ENCODE assay signal across 18 cellular contexts in genomic region chr4:7183161-7183560, GRCh38. TPM values are rescaled to one million over a fixed set of nuclear protein-coding genes. Genes with fewer than 3 reads are reported as not detected.
DNase-seq lines count a peak whose midpoint lies in the region; ATAC-seq and TF ChIP-seq lines count a peak whose summit lies in the region.
"Had no signal": no experiment of that assay in that cellular context is flagged by ENCODE, and none has a peak within 500 bp of the region (broad histone marks: within the 10 kb centered on the region; RNA-seq: fewer than 3 reads in every experiment).

No MANE protein-coding gene starts in this region.

- H3K27ac Mint-ChIP-seq in activated CD4-positive, alpha-beta memory T cell treated with anti-CD3 and anti-CD28 coated beads, Interleukin-2, amount 10 ng/mL, durations not matched to agents 7 days and 5 days, result no peak overlapping the region
- no peak overlapping the region for H3K27ac Mint-ChIP-seq in naive thymus-derived CD8-positive, alpha-beta T cell
- no peak overlapping the region for H3K27ac Mint-ChIP-seq in WTC11

- POLR2A ChIA-PET in activated CD4-positive, alpha-beta memory T cell treated with anti-CD3 and anti-CD28 coated beads, Interleukin-2, amount 10 ng/mL, durations not matched to agents 7 days and 5 days (lab: Charles Lee), result no interaction called here
- POLR2A ChIA-PET in naive thymus-derived CD8-positive, alpha-beta T cell (lab: Charles Lee), result no interaction called here
- POLR2A ChIA-PET in WTC11 (lab: Charles Lee), result no interaction called here

- no peak overlapping the region for H3K4me3 Mint-ChIP-seq in activated CD4-positive, alpha-beta memory T cell treated with anti-CD3 and anti-CD28 coated beads, Interleukin-2, amount 10 ng/mL, durations not matched to agents 7 days and 5 days
- H3K4me3 Mint-ChIP-seq in naive thymus-derived CD8-positive, alpha-beta T cell, result no peak overlapping the region
- H3K4me3 Mint-ChIP-seq in WTC11, result no peak overlapping the region

- intact Hi-C loops in tibial artery (cut with DNase I; ENCODE audit: low total_unique reads), result no loop called here

- H3K4me1 ChIP-seq in tibial artery, result no peaks in the 10 kb centered on the region
- H3K4me1 ChIP-seq: breast epithelium, Caco-2, left ventricle myocardium inferior, suprapubic skin had no signal

- peaks cover 15% of the 10 kb centered on the region for H3K4me1 Mint-ChIP-seq in activated CD4-positive, alpha-beta memory T cell treated with anti-CD3 and anti-CD28 coated beads, Interleukin-2, amount 10 ng/mL, durations not matched to agents 7 days and 5 days
- peaks cover 0 to 4% (median under 1%) of the 10 kb centered on the region in 4 donors for H3K4me1 Mint-ChIP-seq in naive thymus-derived CD8-positive, alpha-beta T cell
- H3K4me1 Mint-ChIP-seq in WTC11, result no peaks in the 10 kb centered on the region

- ATAC-seq in GM18498 (IDR thresholded peaks at IDR 0.05; ENCODE audit: unreplicated experiment), result no peak
- no peak for ATAC-seq in naive thymus-derived CD8-positive, alpha-beta T cell
- no peak for ATAC-seq in WTC11

- CTCF ChIA-PET in activated CD4-positive, alpha-beta memory T cell treated with anti-CD3 and anti-CD28 coated beads, Interleukin-2, amount 10 ng/mL, durations not matched to agents 7 days and 5 days (lab: Charles Lee), result no interaction called here
- CTCF ChIA-PET in WTC11 (lab: Charles Lee), result no interaction called here

- peaks cover 0 to 25% of the 10 kb centered on the region in 2 donors for H3K27me3 ChIP-seq in tibial artery
- H3K27me3 ChIP-seq: MG63 had no signal

- H3K36me3 Mint-ChIP-seq in activated CD4-positive, alpha-beta memory T cell treated with anti-CD3 and anti-CD28 coated beads, Interleukin-2, amount 10 ng/mL, durations not matched to agents 7 days and 5 days (ENCODE audit: low read depth), result peaks cover 8% of the 10 kb centered on the region
- peaks cover 0 to 8% (median 5%) of the 10 kb centered on the region in 3 donors for H3K36me3 Mint-ChIP-seq in naive thymus-derived CD8-positive, alpha-beta T cell
- peaks cover 7% of the 10 kb centered on the region; the same call in 1 of the 2 replicates for H3K36me3 Mint-ChIP-seq in WTC11

- DNase-seq in stimulated activated CD4-positive, alpha-beta T cell treated with anti-CD3 and anti-CD28 coated beads, Interleukin-12 subunit alpha, Interleukin-12 subunit beta, amount 100 ng/mL, for 48 hours (ENCODE audit: low read depth in 2 of 3, low spot score in 1 of 3), result peak in 2 of 3 donors; percentile 15 to 42
- DNase-seq in stimulated activated CD4-positive, alpha-beta T cell treated with anti-CD3 and anti-CD28 coated beads, Interleukin-4, amount 100 ng/mL, for 4 hours, result no peak
- peak; percentile 50 for DNase-seq in activated CD4-positive, alpha-beta memory T cell treated with anti-CD3 and anti-CD28 coated beads, Interleukin-2, amount 10 ng/mL, durations not matched to agents 7 days and 5 days
- DNase-seq in islet precursor cell, result peak; percentile 30
- DNase-seq in tibial artery, result peak; percentile 4 to 34
- no peak for DNase-seq in naive thymus-derived CD8-positive, alpha-beta T cell
- no peak for DNase-seq in WTC11 (ENCODE audit: low spot score)
- DNase-seq: Caco-2, erythroblast, H7, left ventricle myocardium inferior, MG63, nucleus accumbens, RPMI8226 had no signal

- H3K9me3 ChIP-seq in tibial artery, result peaks cover 0 to 16% (median 3%) of the 10 kb centered on the region in 3 donors

- no peak overlapping the region for H3K4me3 ChIP-seq in tibial artery
- H3K4me3 ChIP-seq: breast epithelium, left ventricle myocardium inferior, MG63, suprapubic skin had no signal

- H3K27me3 Mint-ChIP-seq in activated CD4-positive, alpha-beta memory T cell treated with anti-CD3 and anti-CD28 coated beads, Interleukin-2, amount 10 ng/mL, durations not matched to agents 7 days and 5 days, result peaks cover 16% of the 10 kb centered on the region
- H3K27me3 Mint-ChIP-seq in naive thymus-derived CD8-positive, alpha-beta T cell, result peaks cover 13 to 39% (median 24%) of the 10 kb centered on the region in 5 donors
- peaks cover 9% of the 10 kb centered on the region for H3K27me3 Mint-ChIP-seq in WTC11 (ENCODE audit: low read depth)

- no peak overlapping the region for H3K27ac ChIP-seq in tibial artery
- H3K27ac ChIP-seq: breast epithelium, left ventricle myocardium inferior, suprapubic skin had no signal

- no peaks in the 10 kb centered on the region for H3K36me3 ChIP-seq in tibial artery
- H3K36me3 ChIP-seq: breast epithelium, left ventricle myocardium inferior, MG63, suprapubic skin had no signal

- TF ChIP-seq CTCF in tibial artery (IDR thresholded peaks at IDR 0.05) (no peak), WTC11 (IDR thresholded peaks at IDR 0.05) (no peak)

- H3K9me3 Mint-ChIP-seq in activated CD4-positive, alpha-beta memory T cell treated with anti-CD3 and anti-CD28 coated beads, Interleukin-2, amount 10 ng/mL, durations not matched to agents 7 days and 5 days, result peaks cover 7% of the 10 kb centered on the region
- peaks cover 0 to 17% (median 11%) of the 10 kb centered on the region in 9 donors for H3K9me3 Mint-ChIP-seq in naive thymus-derived CD8-positive, alpha-beta T cell
- peaks cover 21% of the 10 kb centered on the region for H3K9me3 Mint-ChIP-seq in WTC11

TF ChIP-seq in WTC11, 78 proteins besides CTCF, POLR2A, EP300 and RAD21 (continues in another document):
- TF ChIP-seq GRHL2 (CRISPR knock-in tag; IDR thresholded peaks at IDR 0.05; ENCODE audit: insufficient replicate concordance, severe bottlenecking) (no peak), PRDM15 (CRISPR knock-in tag; IDR thresholded peaks at IDR 0.05) (no peak)
- TF ChIP-seq, protein P1, sequence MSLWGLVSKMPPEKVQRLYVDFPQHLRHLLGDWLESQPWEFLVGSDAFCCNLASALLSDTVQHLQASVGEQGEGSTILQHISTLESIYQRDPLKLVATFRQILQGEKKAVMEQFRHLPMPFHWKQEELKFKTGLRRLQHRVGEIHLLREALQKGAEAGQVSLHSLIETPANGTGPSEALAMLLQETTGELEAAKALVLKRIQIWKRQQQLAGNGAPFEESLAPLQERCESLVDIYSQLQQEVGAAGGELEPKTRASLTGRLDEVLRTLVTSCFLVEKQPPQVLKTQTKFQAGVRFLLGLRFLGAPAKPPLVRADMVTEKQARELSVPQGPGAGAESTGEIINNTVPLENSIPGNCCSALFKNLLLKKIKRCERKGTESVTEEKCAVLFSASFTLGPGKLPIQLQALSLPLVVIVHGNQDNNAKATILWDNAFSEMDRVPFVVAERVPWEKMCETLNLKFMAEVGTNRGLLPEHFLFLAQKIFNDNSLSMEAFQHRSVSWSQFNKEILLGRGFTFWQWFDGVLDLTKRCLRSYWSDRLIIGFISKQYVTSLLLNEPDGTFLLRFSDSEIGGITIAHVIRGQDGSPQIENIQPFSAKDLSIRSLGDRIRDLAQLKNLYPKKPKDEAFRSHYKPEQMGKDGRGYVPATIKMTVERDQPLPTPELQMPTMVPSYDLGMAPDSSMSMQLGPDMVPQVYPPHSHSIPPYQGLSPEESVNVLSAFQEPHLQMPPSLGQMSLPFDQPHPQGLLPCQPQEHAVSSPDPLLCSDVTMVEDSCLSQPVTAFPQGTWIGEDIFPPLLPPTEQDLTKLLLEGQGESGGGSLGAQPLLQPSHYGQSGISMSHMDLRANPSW (CRISPR knock-in tag; conservative IDR thresholded peaks at IDR 0.05; ENCODE audit: low read depth), result no peak
- TF ChIP-seq, protein P2, sequence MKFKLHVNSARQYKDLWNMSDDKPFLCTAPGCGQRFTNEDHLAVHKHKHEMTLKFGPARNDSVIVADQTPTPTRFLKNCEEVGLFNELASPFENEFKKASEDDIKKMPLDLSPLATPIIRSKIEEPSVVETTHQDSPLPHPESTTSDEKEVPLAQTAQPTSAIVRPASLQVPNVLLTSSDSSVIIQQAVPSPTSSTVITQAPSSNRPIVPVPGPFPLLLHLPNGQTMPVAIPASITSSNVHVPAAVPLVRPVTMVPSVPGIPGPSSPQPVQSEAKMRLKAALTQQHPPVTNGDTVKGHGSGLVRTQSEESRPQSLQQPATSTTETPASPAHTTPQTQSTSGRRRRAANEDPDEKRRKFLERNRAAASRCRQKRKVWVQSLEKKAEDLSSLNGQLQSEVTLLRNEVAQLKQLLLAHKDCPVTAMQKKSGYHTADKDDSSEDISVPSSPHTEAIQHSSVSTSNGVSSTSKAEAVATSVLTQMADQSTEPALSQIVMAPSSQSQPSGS (CRISPR knock-in tag; IDR thresholded peaks at IDR 0.05; ENCODE audit: borderline replicate concordance, low read depth), result no peak

RNA-seq across cellular contexts. Expression of gene SORCS2, which starts 9.2 kb away (rescaled TPM):
- under 1 TPM; 0.10 to 0.18 TPM for total RNA-seq in activated CD4-positive, alpha-beta memory T cell treated with anti-CD3 and anti-CD28 coated beads, Interleukin-2, amount 10 ng/mL, durations not matched to agents 7 days and 5 days
- total RNA-seq in naive thymus-derived CD8-positive, alpha-beta T cell, result not detected
- polyA plus RNA-seq in naive thymus-derived CD8-positive, alpha-beta T cell, result not detected
- total RNA-seq in WTC11 (2021), result 5.5 to 9.1 TPM (median 6.6 TPM) in 3 replicates
- total RNA-seq: NCI-H460 had no signal

Comparison
In these comparisons a context has a peak if more than half of its experiments do, and no peak if none do; other contexts are left out.
1. DNase-seq: peak in stimulated activated CD4-positive, alpha-beta T cell treated with anti-CD3 and anti-CD28 coated beads, Interleukin-12 subunit alpha, Interleukin-12 subunit beta, amount 100 ng/mL, for 48 hours (2 of 3), activated CD4-positive, alpha-beta memory T cell treated with anti-CD3 and anti-CD28 coated beads, Interleukin-2, amount 10 ng/mL, durations not matched to agents 7 days and 5 days (single experiment), islet precursor cell (single experiment) and tibial artery (2 of 2); none in stimulated activated CD4-positive, alpha-beta T cell treated with anti-CD3 and anti-CD28 coated beads, Interleukin-4, amount 100 ng/mL, for 4 hours (0 of 2), naive thymus-derived CD8-positive, alpha-beta T cell (0 of 10) and WTC11 (single experiment).